1 cellular context compared by ENCODE assay signal in genomic region chr20:53580376-53581111, GRCh38.
TF ChIP-seq lines count a peak whose summit lies in the region.

No MANE protein-coding gene starts in this region.

TF ChIP-seq in HepG2, 621 proteins besides CTCF, POLR2A, EP300 and RAD21 (continued from another document and continues in another):
- TF ChIP-seq GABPA (IDR thresholded peaks at IDR 0.05; ENCODE audit: low read depth, low read length) = no peak
- no peak for TF ChIP-seq GABPA (CRISPR knock-in tag; IDR thresholded peaks at IDR 0.05; ENCODE audit: low read depth)
- 0 out of 2 replicates have a peak, but pooled peaks have one; percentile 22 for TF ChIP-seq HNF1B (CRISPR knock-in tag; IDR thresholded peaks at IDR 0.05)
- TF ChIP-seq ZNF225 (CRISPR knock-in tag; IDR thresholded peaks at IDR 0.05) = no peak
- no peak for TF ChIP-seq GATAD2A (CRISPR knock-in tag; IDR thresholded peaks at IDR 0.05)
- TF ChIP-seq PRMT3 (CRISPR knock-in tag; IDR thresholded peaks at IDR 0.05; ENCODE audit: borderline replicate concordance, low read depth) = no peak
- no peak for TF ChIP-seq BCL6 (CRISPR knock-in tag; IDR thresholded peaks at IDR 0.05)
- no peak for TF ChIP-seq HMGA1 (CRISPR knock-in tag; conservative IDR thresholded peaks at IDR 0.05)
- TF ChIP-seq MED8 (CRISPR knock-in tag; IDR thresholded peaks at IDR 0.05; ENCODE audit: insufficient replicate concordance) = no peak
- no peak for TF ChIP-seq MTF2 (CRISPR knock-in tag; IDR thresholded peaks at IDR 0.05; ENCODE audit: borderline replicate concordance)
- no peak for TF ChIP-seq HOXA7 (CRISPR knock-in tag; IDR thresholded peaks at IDR 0.05)
- TF ChIP-seq ZNF33B (CRISPR knock-in tag; IDR thresholded peaks at IDR 0.05) = no peak
- TF ChIP-seq ZFX (CRISPR knock-in tag; IDR thresholded peaks at IDR 0.05; ENCODE audit: low read depth) = 0 out of 2 replicates have a peak, but pooled peaks have one; percentile 9
- TF ChIP-seq MYNN (CRISPR knock-in tag; IDR thresholded peaks at IDR 0.05; ENCODE audit: low read depth) = no peak
- TF ChIP-seq ZNF296 (CRISPR knock-in tag; conservative IDR thresholded peaks at IDR 0.05) = no peak
- no peak for TF ChIP-seq PLRG1 (conservative IDR thresholded peaks at IDR 0.05)
- no peak for TF ChIP-seq TRIM24 (CRISPR knock-in tag; IDR thresholded peaks at IDR 0.05)
- no peak for TF ChIP-seq ZFP36L2 (CRISPR knock-in tag; IDR thresholded peaks at IDR 0.05)
- TF ChIP-seq ZNF879 (CRISPR knock-in tag; IDR thresholded peaks at IDR 0.05) = no peak
- TF ChIP-seq ZNF564 (CRISPR knock-in tag; IDR thresholded peaks at IDR 0.05) = 0 out of 2 replicates have a peak, but pooled peaks have one; percentile 4
- TF ChIP-seq ZNF274 (CRISPR knock-in tag; IDR thresholded peaks at IDR 0.05) = no peak
- TF ChIP-seq PAX8 (CRISPR knock-in tag; IDR thresholded peaks at IDR 0.05; ENCODE audit: borderline replicate concordance) = no peak
- TF ChIP-seq ZNF788 (CRISPR knock-in tag; IDR thresholded peaks at IDR 0.05; ENCODE audit: borderline replicate concordance) = 0 out of 2 replicates have a peak, but pooled peaks have one; percentile 31
- no peak for TF ChIP-seq CENPBD1 (CRISPR knock-in tag; IDR thresholded peaks at IDR 0.05; ENCODE audit: borderline replicate concordance, low read depth)
- no peak for TF ChIP-seq PAXIP1 (CRISPR knock-in tag; conservative IDR thresholded peaks at IDR 0.05)
- no peak for TF ChIP-seq ZMAT3 (CRISPR knock-in tag; conservative IDR thresholded peaks at IDR 0.05)
- no peak for TF ChIP-seq JUN (CRISPR knock-in tag; IDR thresholded peaks at IDR 0.05)
- TF ChIP-seq RBM22 (optimal IDR thresholded peaks at IDR 0.05; ENCODE audit: low read length) = peak; percentile 21
- no peak for TF ChIP-seq FOXC1 (CRISPR knock-in tag; IDR thresholded peaks at IDR 0.05; ENCODE audit: borderline replicate concordance)
- no peak for TF ChIP-seq CC2D1A (CRISPR knock-in tag; IDR thresholded peaks at IDR 0.05)
- peak; percentile 13; the same call in 1 of the 2 replicates for TF ChIP-seq ZKSCAN1 (IDR thresholded peaks at IDR 0.05; ENCODE audit: low read length)
- TF ChIP-seq ZNF331 (CRISPR knock-in tag; IDR thresholded peaks at IDR 0.05) = no peak
- 0 out of 2 replicates have a peak, but pooled peaks have one; percentile 19 for TF ChIP-seq ONECUT2 (CRISPR knock-in tag; IDR thresholded peaks at IDR 0.05)
- TF ChIP-seq ZNF10 (CRISPR knock-in tag; IDR thresholded peaks at IDR 0.05; ENCODE audit: borderline replicate concordance, low read depth) = no peak
- no peak for TF ChIP-seq PLSCR1 (CRISPR knock-in tag; IDR thresholded peaks at IDR 0.05; ENCODE audit: borderline replicate concordance)
- TF ChIP-seq GTF3A (CRISPR knock-in tag; conservative IDR thresholded peaks at IDR 0.05) = no peak
- no peak for TF ChIP-seq NBN (conservative IDR thresholded peaks at IDR 0.05)
- TF ChIP-seq ARID2 (CRISPR knock-in tag; IDR thresholded peaks at IDR 0.05; ENCODE audit: borderline replicate concordance) = no peak
- no peak for TF ChIP-seq MEIS1 (CRISPR knock-in tag; IDR thresholded peaks at IDR 0.05; ENCODE audit: borderline replicate concordance)
- no peak for TF ChIP-seq KLF13 (CRISPR knock-in tag; IDR thresholded peaks at IDR 0.05)
- no peak for TF ChIP-seq ZNF430 (CRISPR knock-in tag; IDR thresholded peaks at IDR 0.05)
- peak; percentile 53; the same call in 1 of the 2 replicates for TF ChIP-seq SAFB2 (CRISPR knock-in tag; IDR thresholded peaks at IDR 0.05; ENCODE audit: borderline replicate concordance, low read depth)
- no peak for TF ChIP-seq ZSCAN29 (CRISPR knock-in tag; conservative IDR thresholded peaks at IDR 0.05)
- no peak for TF ChIP-seq NR2F1 (CRISPR knock-in tag; IDR thresholded peaks at IDR 0.05)
- no peak for TF ChIP-seq ZNF180 (CRISPR knock-in tag; IDR thresholded peaks at IDR 0.05; ENCODE audit: borderline replicate concordance, low read depth)
- TF ChIP-seq DZIP1 (CRISPR knock-in tag; IDR thresholded peaks at IDR 0.05) = no peak
- TF ChIP-seq KLF9 (CRISPR knock-in tag; IDR thresholded peaks at IDR 0.05; ENCODE audit: low read depth) = no peak
- 0 out of 2 replicates have a peak, but pooled peaks have one; percentile 26 for TF ChIP-seq TSC22D2 (CRISPR knock-in tag; IDR thresholded peaks at IDR 0.05; ENCODE audit: borderline replicate concordance)
- TF ChIP-seq TBX2 (CRISPR knock-in tag; IDR thresholded peaks at IDR 0.05; ENCODE audit: borderline replicate concordance) = no peak
- no peak for TF ChIP-seq ZFAT (CRISPR knock-in tag; conservative IDR thresholded peaks at IDR 0.05)
- TF ChIP-seq ZFP90 (CRISPR knock-in tag; IDR thresholded peaks at IDR 0.05; ENCODE audit: borderline replicate concordance) = no peak
- no peak for TF ChIP-seq HNRNPH1 (optimal IDR thresholded peaks at IDR 0.05; ENCODE audit: low read depth, low read length)
- no peak for TF ChIP-seq REL (CRISPR knock-in tag; conservative IDR thresholded peaks at IDR 0.05)
- no peak for TF ChIP-seq RBAK (CRISPR knock-in tag; IDR thresholded peaks at IDR 0.05)
- no peak for TF ChIP-seq MXD3 (CRISPR knock-in tag; IDR thresholded peaks at IDR 0.05)
- TF ChIP-seq ZNF674 (CRISPR knock-in tag; IDR thresholded peaks at IDR 0.05; ENCODE audit: low read depth) = no peak
- TF ChIP-seq SP4 (CRISPR knock-in tag; IDR thresholded peaks at IDR 0.05) = no peak
- TF ChIP-seq ZNF678 (CRISPR knock-in tag; IDR thresholded peaks at IDR 0.05) = no peak
- no peak for TF ChIP-seq FOSL1 (CRISPR knock-in tag; IDR thresholded peaks at IDR 0.05; ENCODE audit: borderline replicate concordance)
- no peak for TF ChIP-seq PAWR (CRISPR knock-in tag; IDR thresholded peaks at IDR 0.05; ENCODE audit: borderline replicate concordance)
- no peak for TF ChIP-seq FOXO1 (CRISPR knock-in tag; IDR thresholded peaks at IDR 0.05)
- no peak; the same call in 1 of the 2 replicates for TF ChIP-seq ZNF451 (CRISPR knock-in tag; IDR thresholded peaks at IDR 0.05)
- no peak for TF ChIP-seq SETDB1 (CRISPR knock-in tag; IDR thresholded peaks at IDR 0.05; ENCODE audit: borderline replicate concordance)
- no peak for TF ChIP-seq IKZF1 (IDR thresholded peaks at IDR 0.05)
- 0 out of 2 replicates have a peak, but pooled peaks have one; percentile 18 for TF ChIP-seq DMAP1 (CRISPR knock-in tag; IDR thresholded peaks at IDR 0.05)
- no peak for TF ChIP-seq ZNF746 (CRISPR knock-in tag; IDR thresholded peaks at IDR 0.05)
- no peak for TF ChIP-seq ZNF549 (CRISPR knock-in tag; IDR thresholded peaks at IDR 0.05)
- no peak for TF ChIP-seq CEBPZ (IDR thresholded peaks at IDR 0.05; ENCODE audit: low read length)
- no peak for TF ChIP-seq ZNF432 (CRISPR knock-in tag; IDR thresholded peaks at IDR 0.05; ENCODE audit: borderline replicate concordance)
- TF ChIP-seq GFI1 (CRISPR knock-in tag; IDR thresholded peaks at IDR 0.05; ENCODE audit: borderline replicate concordance) = no peak
- TF ChIP-seq ZNF660 (CRISPR knock-in tag; IDR thresholded peaks at IDR 0.05; ENCODE audit: borderline replicate concordance, low read depth) = no peak
- TF ChIP-seq TBP (CRISPR knock-in tag; IDR thresholded peaks at IDR 0.05) = no peak
- no peak for TF ChIP-seq ZNF552 (CRISPR knock-in tag; IDR thresholded peaks at IDR 0.05; ENCODE audit: borderline replicate concordance)
- TF ChIP-seq HNRNPK (IDR thresholded peaks at IDR 0.05; ENCODE audit: low read depth, low read length, poor library complexity, severe bottlenecking) = no peak
- no peak for TF ChIP-seq NR3C1 (CRISPR knock-in tag; IDR thresholded peaks at IDR 0.05)
